Comparison of ENCODE assay signal across 35 cellular contexts in genomic region chr2:116769515-116769914, GRCh38.
"Had no signal": no experiment of that assay in that cellular context is flagged by ENCODE, and none has a peak within 500 bp of the region (broad histone marks: within the 10 kb centered on the region; RNA-seq: fewer than 3 reads in every experiment).

No MANE protein-coding gene starts in this region.

- H3K4me3 ChIP-seq: adrenal gland, body of pancreas, breast epithelium had no signal

- H3K36me3 ChIP-seq: adrenal gland, brain microvascular endothelial cell, breast epithelium, WERI-Rb-1 had no signal

- H3K4me1 ChIP-seq: adrenal gland, body of pancreas, breast epithelium had no signal

- H3K27ac ChIP-seq: adrenal gland, body of pancreas, brain microvascular endothelial cell, breast epithelium, WERI-Rb-1 had no signal

- H3K9me3 ChIP-seq: adrenal gland, body of pancreas had no signal

- H3K27me3 ChIP-seq: adrenal gland, body of pancreas, brain microvascular endothelial cell, breast epithelium had no signal

- ATAC-seq: activated CD4-positive, CD25-positive, alpha-beta regulatory T cell treated with anti-CD3 and anti-CD28 coated beads, Interleukin-2, amount 50 U/mL, for 24 hours; activated CD8-positive, alpha-beta T cell treated with anti-CD3 and anti-CD28 coated beads for 36 hours; activated naive CD4-positive, alpha-beta T cell treated with anti-CD3 and anti-CD28 coated beads, Interleukin-2, amount 50 U/mL, for 72 hours; activated T-cell treated with anti-CD3 and anti-CD28 coated beads, Interleukin-2, amount 50 U/mL, for 4 hours; activated T-cell treated with anti-CD3 and anti-CD28 coated beads, Interleukin-2, amount 50 U/mL, for 72 hours; activated T-helper 17 cell treated with anti-CD3 and anti-CD28 coated beads, Interleukin-2, amount 50 U/mL, for 72 hours; body of pancreas; WTC11 had no signal

- DNase-seq: activated CD4-positive, alpha-beta memory T cell treated with anti-CD3 and anti-CD28 coated beads for 36 hours; activated CD4-positive, alpha-beta T cell treated with anti-CD3 and anti-CD28 coated beads for 1 hour; activated CD4-positive, alpha-beta T cell treated with anti-CD3 and anti-CD28 coated beads for 4 hours; activated CD4-positive, alpha-beta T cell treated with anti-CD3 and anti-CD28 coated beads, Interleukin-2, amount 10 ng/mL, durations not matched to agents 24 days and 14 days; activated CD4-positive, alpha-beta T cell treated with anti-CD3 and anti-CD28 coated beads, Interleukin-2, amount 50 U/mL, for 1 hour; activated CD4-positive, alpha-beta T cell treated with anti-CD3 and anti-CD28 coated beads, Interleukin-2, amount 50 U/mL, for 4 hours; activated CD4-positive, CD25-positive, alpha-beta regulatory T cell; activated CD8-positive, alpha-beta memory T cell treated with anti-CD3 and anti-CD28 coated beads, Interleukin-2, amount 50 U/mL, for 4 hours; activated CD8-positive, alpha-beta T cell treated with anti-CD3 and anti-CD28 coated beads for 36 hours; activated effector memory CD4-positive, alpha-beta T cell treated with anti-CD3 and anti-CD28 coated beads, Interleukin-2, amount 50 U/mL, for 16 hours; activated gamma-delta T cell treated with Interleukin-2 at 50 U/mL for 16 hours; activated naive CD4-positive, alpha-beta T cell; activated naive CD4-positive, alpha-beta T cell treated with anti-CD3 and anti-CD28 coated beads for 36 hours; activated naive CD4-positive, alpha-beta T cell treated with anti-CD3 and anti-CD28 coated beads, Interleukin-2, amount 50 U/mL, for 16 hours; activated naive CD8-positive, alpha-beta T cell treated with anti-CD3 and anti-CD28 coated beads for 36 hours; activated T-cell treated with anti-CD3 and anti-CD28 coated beads for 4 hours; activated T-cell treated with anti-CD3 and anti-CD28 coated beads, Interleukin-2, amount 50 U/mL, for 1 hour; activated T-cell treated with anti-CD3 and anti-CD28 coated beads, Interleukin-2, amount 50 U/mL, for 4 hours; activated T-cell treated with anti-CD3 and anti-CD28 coated beads, Interleukin-2, amount 50 U/mL, for 72 hours; adrenal gland; amniotic stem cell; aorta; body of pancreas; brain microvascular endothelial cell; central memory CD4-positive, alpha-beta T cell; T-helper 2 cell; T-helper 9 cell; WERI-Rb-1 had no signal

- FAIRE-seq: astrocyte, colon had no signal
